8 cellular contexts compared by ENCODE assay signal in the genomic region with DNA sequence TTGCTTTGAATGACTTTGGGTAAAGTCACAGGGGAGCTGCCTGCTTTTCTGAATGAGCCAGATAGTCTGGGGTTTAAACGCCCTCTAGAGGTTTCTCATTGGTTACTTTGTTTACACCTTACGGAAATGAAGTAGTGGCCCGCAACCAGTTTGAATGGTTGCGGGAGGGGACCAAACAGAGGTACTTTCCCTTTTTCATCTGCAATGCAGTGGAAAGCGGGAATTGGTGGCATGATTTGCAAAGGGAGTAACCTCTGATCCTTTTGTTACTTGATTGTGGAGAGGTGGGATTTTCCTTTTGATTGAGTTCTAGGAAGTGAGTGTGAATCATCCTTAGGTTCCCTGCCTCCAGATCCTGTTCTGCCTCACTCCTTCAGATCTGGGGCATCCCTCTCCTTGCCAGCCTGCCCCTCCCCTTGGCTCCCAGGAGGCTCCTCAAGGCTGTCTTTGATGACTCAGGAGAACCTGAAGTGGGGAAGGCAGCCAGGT.
DNase-seq lines count a peak whose midpoint lies in the region; ATAC-seq, FAIRE-seq and TF ChIP-seq lines count a peak whose summit lies in the region.

No MANE protein-coding gene starts in this region.

- H3K4me3 ChIP-seq in fibroblast of pulmonary artery (replicated peaks; ENCODE audit: low read depth, low read length) (peak overlapping the region; percentile 21), skeletal muscle cell (ENCODE audit: low read depth, low read length) (peak overlapping the region; percentile 16)

- ATAC-seq in HG03139 (IDR thresholded peaks at IDR 0.05; ENCODE audit: unreplicated experiment) = peak; percentile 82

- TF ChIP-seq CTCF in fibroblast of pulmonary artery (IDR thresholded peaks at IDR 0.05; ENCODE audit: low read length, missing control alignments) = peak; percentile 36

- DNase-seq in NCI-H146 (lab: John Stamatoyannopoulos, UW) (peak; percentile 11), NCI-H146 treated with DMSO at 0.1 percent for 48 hours (lab: John Stamatoyannopoulos, UW; ENCODE audit: unreplicated experiment) (no peak), GM19240 (ENCODE audit: insufficient read length, low spot score) (peak; percentile 19), RCC 7860 (ENCODE audit: low spot score) (peak; percentile 70), fibroblast of pulmonary artery (ENCODE audit: low read depth) (peak; percentile 37), skeletal muscle cell (ENCODE audit: low read depth) (no peak), COLO829 (ENCODE audit: low spot score) (no peak)

- FAIRE-seq in RCC 7860 (lab: Jason Lieb, UNC) = peak; percentile 85

Comparison
In these comparisons a context has a peak if more than half of its experiments do, and no peak if none do; other contexts are left out.
1. DNase-seq: peak in NCI-H146 (single experiment), GM19240 (single experiment), RCC 7860 (single experiment) and fibroblast of pulmonary artery (single experiment); none in NCI-H146 treated with DMSO at 0.1 percent for 48 hours (single experiment), skeletal muscle cell (single experiment) and COLO829 (single experiment).